In the genomic region with DNA sequence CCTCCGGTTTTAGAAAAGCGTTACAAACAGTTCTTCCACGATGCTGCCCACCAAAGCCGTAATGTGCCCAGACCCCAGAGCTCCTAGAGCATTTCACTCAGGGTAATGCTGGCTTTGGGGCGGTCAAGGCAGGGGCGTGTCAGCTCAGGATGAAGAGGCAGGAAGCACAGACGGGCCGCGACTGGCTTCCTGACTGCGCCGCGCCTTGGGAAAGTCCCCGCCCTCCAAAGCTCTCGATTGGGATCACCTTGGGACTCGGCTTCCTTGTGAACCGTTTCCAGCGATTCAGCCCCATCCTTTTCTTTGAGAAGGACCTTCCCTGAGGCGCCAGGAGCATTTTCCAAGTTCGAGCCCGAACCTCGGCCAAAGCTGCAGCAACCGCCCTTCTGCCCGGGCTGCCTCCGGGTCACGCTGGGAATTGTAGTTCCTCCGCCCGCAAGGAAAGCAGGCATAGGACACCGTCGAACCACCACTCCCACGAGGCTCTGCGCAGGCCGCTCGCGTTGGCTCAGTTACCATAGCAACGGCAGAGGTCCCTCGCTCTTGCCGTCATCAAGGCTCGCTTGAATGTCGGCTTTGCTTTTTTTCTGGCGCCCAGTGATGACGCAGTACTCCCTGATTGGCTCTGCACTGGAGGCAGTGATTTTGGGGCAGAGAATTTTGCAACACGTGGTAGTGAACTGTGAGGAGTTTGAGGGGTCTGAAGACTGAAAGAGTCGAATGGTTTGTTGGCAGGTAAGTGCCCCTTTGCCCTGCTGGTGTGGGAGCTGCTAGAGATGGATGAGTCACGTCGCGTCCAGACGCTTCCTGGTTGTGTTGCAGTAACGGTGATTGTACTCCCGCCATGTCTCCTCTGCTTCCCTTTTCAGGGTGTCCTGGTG, we compare ENCODE assay signal across 8 cellular contexts. TPM values are rescaled to one million over a fixed set of nuclear protein-coding genes. Genes with fewer than 3 reads are reported as not detected.
DNase-seq lines count a peak whose midpoint lies in the region; ATAC-seq, FAIRE-seq and TF ChIP-seq lines count a peak whose summit lies in the region.

A gene with protein sequence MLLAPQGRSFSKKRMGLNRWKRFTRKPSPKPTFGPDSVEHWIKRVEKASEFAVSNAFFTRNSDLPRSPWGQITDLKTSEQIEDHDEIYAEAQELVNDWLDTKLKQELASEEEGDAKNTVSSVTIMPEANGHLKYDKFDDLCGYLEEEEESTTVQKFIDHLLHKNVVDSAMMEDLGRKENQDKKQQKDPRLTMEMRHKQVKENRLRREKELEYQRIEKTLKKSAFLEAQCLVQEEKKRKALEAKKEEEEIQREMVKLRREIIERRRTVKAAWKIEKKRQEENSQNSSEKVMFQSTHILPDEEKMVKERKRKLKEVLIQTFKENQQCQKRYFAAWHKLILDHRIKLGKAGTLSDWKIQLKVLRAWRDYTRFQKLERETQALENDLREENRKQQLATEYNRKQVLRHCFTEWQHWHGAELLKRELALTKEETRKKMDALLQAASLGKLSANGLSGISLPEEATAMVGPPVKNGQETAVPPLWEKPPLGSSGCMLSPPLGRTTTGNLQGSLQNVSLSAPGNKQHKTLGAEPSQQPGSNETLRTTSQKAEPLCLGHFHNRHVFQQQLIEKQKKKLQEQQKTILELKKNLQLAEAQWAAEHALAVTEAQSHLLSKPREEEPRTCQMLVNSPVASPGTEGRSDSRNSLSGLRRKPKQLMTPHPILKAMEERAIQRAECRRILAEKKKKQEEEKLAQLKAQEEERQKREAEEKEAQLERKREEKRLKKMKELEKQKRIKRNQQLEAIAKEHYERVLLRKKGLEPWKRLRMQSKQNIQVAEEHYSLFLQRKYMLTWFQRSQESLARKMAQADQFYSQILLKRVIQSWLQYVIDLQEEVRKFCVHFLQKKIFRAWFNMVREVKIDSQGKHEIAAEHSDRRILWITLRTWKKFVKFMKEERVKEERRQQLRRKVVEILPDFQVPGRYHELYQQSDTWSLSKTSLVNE (minus strand): TSS at position 397 of the 881 bp plus-strand sequence. CDS start 60 bp downstream, at position 337.
A gene (plus strand): TSS at position 608 of the 881 bp plus-strand sequence. CDS start 8,521 bp downstream, outside the sequence.

- peak; percentile 94 to 98 (median 96) for ATAC-seq in natural killer cell

- peak; percentile 99 for FAIRE-seq in H54 (lab: Jason Lieb, UNC)

- no peaks in the 10 kb centered on the region for H3K27me3 Mint-ChIP-seq in natural killer cell (ENCODE audit: low read depth in 2 of 2)

- H3K27ac ChIP-seq in RWPE1, result peak within 1 kb of the TSS; percentile 91

- H3K9me3 Mint-ChIP-seq in natural killer cell, result no peaks in the 10 kb centered on the region

- intact Hi-C loops in natural killer cell (cut with micrococcal nuclease), result loop anchor here (1.0 to 10.0 kb wide), 6 partner anchors 158 to 1494 kb away; a partner anchor contains a TSS

- peak within 1 kb of the TSS; percentile 95 to 96 for H3K27ac Mint-ChIP-seq in natural killer cell

- TF ChIP-seq CTCF in RWPE1 (conservative IDR thresholded peaks at IDR 0.05; ENCODE audit: low read depth) (no peak), fibroblast of pulmonary artery (IDR thresholded peaks at IDR 0.05; ENCODE audit: low read length, missing control alignments) (no peak), natural killer cell (IDR thresholded peaks at IDR 0.05) (no peak)

- H3K36me3 Mint-ChIP-seq in natural killer cell, result no peaks in the 10 kb centered on the region

- CTCF ChIA-PET in RWPE1 (lab: Yijun Ruan, JAX), result interaction anchor here (0.6 kb wide), 1 partner anchor 1495 kb away, joined by 3 read pairs; a partner anchor contains a TSS

- peak within 1 kb of the TSS; percentile 84 for H3K4me3 ChIP-seq in fibroblast of pulmonary artery (replicated peaks; ENCODE audit: low read depth, low read length)

- DNase-seq in ELF-1 (ENCODE audit: low read depth, low spot score) (peak; percentile 100), H54 (ENCODE audit: insufficient read length, low spot score) (peak; percentile 82), LoVo (ENCODE audit: low spot score) (peak; percentile 99), RWPE1 (ENCODE audit: low spot score) (peak; percentile 93), fibroblast of pulmonary artery (ENCODE audit: low read depth) (peak; percentile 100), natural killer cell (peak; percentile 97)
- peak; percentile 94 for DNase-seq in activated T-helper 9 cell treated with anti-CD3 and anti-CD28 coated beads, Interleukin-2, amount 50 U/mL, for 16 hours (ENCODE audit: low read depth)
- peak; percentile 93 to 99 (median 98) for DNase-seq in stimulated activated naive CD4-positive, alpha-beta T cell (lab: John Stamatoyannopoulos, UW)

- TF ChIP-seq POLR2A in H54 (IDR thresholded peaks at IDR 0.05; ENCODE audit: low read depth, low read length), result 0 out of 2 replicates have a peak, but pooled peaks have one; percentile 33

- POLR2A ChIA-PET in RWPE1 (lab: Yijun Ruan, JAX; ENCODE audit: low non-redundant PET), result interaction anchor here (0.5 kb wide), 1 partner anchor 425 kb away, joined by 4 read pairs; no protein-coding TSS in a partner anchor

- peaks cover 38 to 47% of the 10 kb centered on the region in 2 donors for H3K4me1 Mint-ChIP-seq in natural killer cell

- peak within 1 kb of the TSS; percentile 98 for H3K4me3 Mint-ChIP-seq in natural killer cell

RNA-seq across cellular contexts. Expression of the first gene that starts in this region (rescaled TPM):
- total RNA-seq in natural killer cell, result 1 to 10 TPM; 5.5 to 6.4 (median 5.7) TPM

RNA-seq across cellular contexts. Expression of the second gene that starts in this region (rescaled TPM):
- total RNA-seq in natural killer cell, result 10 to 100 TPM; 30.1 to 33.4 (median 30.5) TPM

Comparison
In these comparisons a context has a peak if more than half of its experiments do, and no peak if none do; other contexts are left out.
1. Peak in every context shown above with its lines: DNase-seq, ATAC-seq, H3K4me3 ChIP-seq and H3K27ac ChIP-seq.